In the genomic region with DNA sequence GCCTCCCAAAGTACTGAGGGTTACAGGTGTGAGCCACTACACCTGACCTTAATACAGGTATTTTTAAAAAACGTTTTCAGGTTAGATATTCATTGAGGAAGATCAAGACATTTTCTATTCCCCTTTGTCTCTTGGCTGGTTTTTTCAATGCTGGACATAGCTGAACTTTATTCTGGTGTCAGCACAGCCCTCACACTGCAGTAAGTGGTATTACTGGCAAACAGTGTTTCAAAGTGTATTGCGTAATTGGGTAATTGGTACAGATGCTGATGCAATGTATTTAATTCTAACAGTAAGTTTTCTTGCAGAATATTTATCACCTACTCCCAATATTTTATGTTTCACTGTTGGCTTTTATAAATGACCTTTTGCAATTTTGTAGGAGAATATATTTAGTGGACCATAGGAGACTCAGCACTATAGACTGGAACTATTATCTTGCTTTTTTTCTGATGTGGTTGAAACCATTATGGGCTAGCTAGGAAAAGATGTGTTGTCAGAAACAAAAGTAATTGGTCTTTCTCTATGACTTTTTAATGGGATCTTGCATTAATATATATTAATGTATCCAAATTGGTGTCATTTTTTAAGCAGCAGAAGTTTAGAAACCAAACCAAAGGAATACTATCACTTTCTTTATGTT, we compare ENCODE assay signal across 14 cellular contexts.
DNase-seq lines count a peak whose midpoint lies in the region; ATAC-seq and TF ChIP-seq lines count a peak whose summit lies in the region.
"Had no signal": no experiment of that assay in that cellular context is flagged by ENCODE, and none has a peak within 500 bp of the region (broad histone marks: within the 10 kb centered on the region; RNA-seq: fewer than 3 reads in every experiment).

No MANE protein-coding gene starts in this region.

- peaks cover 18% of the 10 kb centered on the region for H3K4me1 Mint-ChIP-seq in type B pancreatic cell (ENCODE audit: unreplicated experiment)
- H3K4me1 Mint-ChIP-seq in activated CD4-positive, alpha-beta T cell treated with anti-CD3 and anti-CD28 coated beads for 36 hours: no peaks in the 10 kb centered on the region
- H3K4me1 Mint-ChIP-seq: B cell had no signal

- H3K4me3 ChIP-seq in epithelial cell of esophagus (ENCODE audit: low read length): no peak overlapping the region
- H3K4me3 ChIP-seq: esophagus muscularis mucosa, smooth muscle cell had no signal

- no peak overlapping the region for H3K4me3 Mint-ChIP-seq in type B pancreatic cell
- H3K4me3 Mint-ChIP-seq in activated CD4-positive, alpha-beta T cell treated with anti-CD3 and anti-CD28 coated beads for 36 hours: no peak overlapping the region
- H3K4me3 Mint-ChIP-seq: B cell, mesothelial cell of epicardium had no signal

- H3K27me3 Mint-ChIP-seq in type B pancreatic cell: peaks cover 7% of the 10 kb centered on the region
- H3K27me3 Mint-ChIP-seq in activated CD4-positive, alpha-beta T cell treated with anti-CD3 and anti-CD28 coated beads for 36 hours: peaks cover 7% of the 10 kb centered on the region

- CTCF ChIA-PET in activated CD4-positive, alpha-beta T cell treated with anti-CD3 and anti-CD28 coated beads for 36 hours (lab: Charles Lee): no interaction called here

- DNase-seq in NCI-H748 (lab: John Stamatoyannopoulos, UW; ENCODE audit: unreplicated experiment) (peak; percentile 43), NCI-H748 treated with DMSO at 0.1 percent for 48 hours (lab: John Stamatoyannopoulos, UW) (no peak), NOMO-1 treated with DMSO at 0.1 percent for 48 hours (lab: John Stamatoyannopoulos, UW; ENCODE audit: unreplicated experiment) (peak; percentile 83), epithelial cell of esophagus (ENCODE audit: low read depth) (peak; percentile 67), type B pancreatic cell (ENCODE audit: extremely low spot score, unreplicated experiment) (no peak), anterior cingulate cortex (lab: John Stamatoyannopoulos, UW) (no peak)
- DNase-seq in activated CD4-positive, alpha-beta T cell treated with anti-CD3 and anti-CD28 coated beads for 36 hours: no peak
- DNase-seq: activated CD8-positive, alpha-beta memory T cell treated with anti-CD3 and anti-CD28 coated beads for 24 hours; amniotic stem cell had no signal

- peaks cover 5% of the 10 kb centered on the region for H3K9me3 Mint-ChIP-seq in type B pancreatic cell
- H3K9me3 Mint-ChIP-seq in activated CD4-positive, alpha-beta T cell treated with anti-CD3 and anti-CD28 coated beads for 36 hours (ENCODE audit: low read depth): peaks cover 5% of the 10 kb centered on the region

- peak; percentile 47 for TF ChIP-seq CTCF in epithelial cell of esophagus (IDR thresholded peaks at IDR 0.05; ENCODE audit: insufficient read depth, low read depth, low read length, missing control alignments)
- TF ChIP-seq CTCF in type B pancreatic cell (conservative IDR thresholded peaks at IDR 0.05): peak; percentile 26

- POLR2A ChIA-PET in activated CD4-positive, alpha-beta T cell treated with anti-CD3 and anti-CD28 coated beads for 36 hours (lab: Charles Lee): interaction anchor here (0.6 kb wide), 1 partner anchor 12 kb away, joined by 3 read pairs; no protein-coding TSS in a partner anchor

- H3K27ac Mint-ChIP-seq in type B pancreatic cell: no peak overlapping the region
- no peak overlapping the region for H3K27ac Mint-ChIP-seq in activated CD4-positive, alpha-beta T cell treated with anti-CD3 and anti-CD28 coated beads for 36 hours
- H3K27ac Mint-ChIP-seq: B cell, mesothelial cell of epicardium had no signal

- ATAC-seq in activated CD4-positive, alpha-beta T cell treated with anti-CD3 and anti-CD28 coated beads for 36 hours: no peak
- no peak for ATAC-seq in HG03439 (IDR thresholded peaks at IDR 0.05; ENCODE audit: unreplicated experiment)

- intact Hi-C loops in activated CD4-positive, alpha-beta T cell treated with anti-CD3 and anti-CD28 coated beads for 36 hours (cut with DNase I, micrococcal nuclease): no loop called here

- no peaks in the 10 kb centered on the region for H3K36me3 Mint-ChIP-seq in type B pancreatic cell
- H3K36me3 Mint-ChIP-seq in activated CD4-positive, alpha-beta T cell treated with anti-CD3 and anti-CD28 coated beads for 36 hours (ENCODE audit: low read depth): no peaks in the 10 kb centered on the region

Comparison
In these comparisons a context has a peak if more than half of its experiments do, and no peak if none do; other contexts are left out.
1. DNase-seq: peak in NCI-H748 (single experiment), NOMO-1 treated with DMSO at 0.1 percent for 48 hours (single experiment) and epithelial cell of esophagus (single experiment); none in NCI-H748 treated with DMSO at 0.1 percent for 48 hours (single experiment), type B pancreatic cell (single experiment), activated CD4-positive, alpha-beta T cell treated with anti-CD3 and anti-CD28 coated beads for 36 hours (single experiment) and anterior cingulate cortex (0 of 58).